ENCODE assay signal across 21 cellular contexts in genomic region chr4:52852041-52852440, GRCh38. TPM values are rescaled to one million over a fixed set of nuclear protein-coding genes. Genes with fewer than 3 reads are reported as not detected.
DNase-seq lines count a peak whose midpoint lies in the region; ATAC-seq, FAIRE-seq and TF ChIP-seq lines count a peak whose summit lies in the region.
"Had no signal": no experiment of that assay in that cellular context is flagged by ENCODE, and none has a peak within 500 bp of the region (broad histone marks: within the 10 kb centered on the region; RNA-seq: fewer than 3 reads in every experiment).

No MANE protein-coding gene starts in this region.

- DNase-seq in AG20443 (ENCODE audit: low spot score) (peak; percentile 30), EH (ENCODE audit: low read depth) (peak; percentile 47), H1 (ENCODE audit: low read depth in 1 of 2, low spot score in 2 of 2) (no peak), PC-3 (no peak), Peyer's patch (no peak)
- DNase-seq: CD4-positive, alpha-beta T cell; H9; NCI-H1048; NCI-H1417; NCI-H1694; NCI-H2029 treated with DMSO at 0.1 percent for 48 hours; NCI-H446 treated with DMSO at 0.1 percent for 48 hours; NCI-H526; SHP77; SW 1271 had no signal

- H3F3A ChIP-seq in PC-3 (ENCODE audit: low read length, unreplicated experiment), result no peaks in the 10 kb centered on the region

- H3K27ac ChIP-seq in H1 (ENCODE audit: low read depth, low read length) (no peak overlapping the region), PC-3 (ENCODE audit: low read length) (no peak overlapping the region), Peyer's patch (no peak overlapping the region)
- H3K27ac ChIP-seq: RWPE1 had no signal

- H3K4ac ChIP-seq in H1 (replicated peaks; ENCODE audit: insufficient read length, low read depth, low read length), result no peak overlapping the region

- H3K23me2 ChIP-seq in H1 (ENCODE audit: low read depth, low read length), result no peaks in the 10 kb centered on the region; the same call in 1 of the 2 replicates

- H2BK20ac ChIP-seq in H1 (ENCODE audit: low read length), result no peak overlapping the region; the same call in 1 of the 2 replicates

- POLR2A ChIA-PET in H1 (lab: Charles Lee; ENCODE audit: partially characterized antibody), result interaction anchor here (0.7 to 2.0 kb wide), 10 partner anchors 9 to 140 kb away, joined by 3 to 7 read pairs (median 6); partner anchors contain the start of genes ERVMER34-1 and RASL11B
- POLR2A ChIA-PET in PC-3 (lab: Charles Lee; ENCODE audit: unreplicated experiment), result no interaction called here

- WGBS in H1 (ENCODE audit: extremely low coverage in 1 of 2, insufficient coverage in 1 of 2, insufficient read length in 1 of 2, insufficient replicate concordance in 2 of 2, low coverage in 1 of 2, low lambda C conversion rate in 2 of 2, missing lambda C conversion rate in 1 of 2), 2 experiments, result 100% methylated on average over 1 of the region's 1 CpG; no CpG with 5 or more reads in 1 of the 2 experiments

- H3K9ac ChIP-seq in H1 (replicated peaks in 1 of 4; ENCODE audit: extremely low read depth in 1 of 4, low read depth in 3 of 4, low read length in 3 of 4), result no peak overlapping the region
- H3K9ac ChIP-seq in PC-3 (ENCODE audit: low read length), result no peak overlapping the region

- H3K23ac ChIP-seq in H1 (ENCODE audit: insufficient read length), result no peak overlapping the region

- no peak overlapping the region for H2AK5ac ChIP-seq in H1 (ENCODE audit: low read depth, low read length)

- TF ChIP-seq POLR2A in H1 (IDR thresholded peaks at IDR 0.05; ENCODE audit: control extremely low read depth in 1 of 2, low read depth in 2 of 2, low read length in 2 of 2) (no peak), Peyer's patch (IDR thresholded peaks at IDR 0.05) (no peak)

- H3K14ac ChIP-seq in H1 (ENCODE audit: insufficient read length), result no peak overlapping the region

- H3K4me1 ChIP-seq in H1 (replicated peaks in 1 of 4; ENCODE audit: control insufficient read depth in 3 of 4, insufficient read depth in 4 of 4, low read length in 3 of 4), result peaks cover 0 to 11% (median 3%) of the 10 kb centered on the region in 4 experiments; a peak in 3 of 7 replicates
- H3K4me1 ChIP-seq in PC-3 (ENCODE audit: insufficient read depth, low read length), result no peaks in the 10 kb centered on the region
- no peaks in the 10 kb centered on the region for H3K4me1 ChIP-seq in Peyer's patch

- no peak overlapping the region for H4K5ac ChIP-seq in H1 (ENCODE audit: insufficient read length, low read depth, low read length)

- peak overlapping the region in 2 of 3 experiments; percentile 44 to 49 for H3K27ac Mint-ChIP-seq in nephron
- H3K27ac Mint-ChIP-seq: CD4-positive, alpha-beta T cell had no signal

- TF ChIP-seq RAD21 in H1 (IDR thresholded peaks at IDR 0.05 in 1 of 2, conservative IDR thresholded peaks at IDR 0.05 in 1 of 2; ENCODE audit: low read depth in 2 of 2, low read length in 2 of 2), result no peak

- intact Hi-C loops in PC-3 (cut with micrococcal nuclease), result no loop called here

- H3K79me2 ChIP-seq in H1 (ENCODE audit: control insufficient read depth in 1 of 2, insufficient read depth in 2 of 2, low read length in 2 of 2) (no peaks in the 10 kb centered on the region), PC-3 (ENCODE audit: low read length) (no peaks in the 10 kb centered on the region)

- H3K36me3 Mint-ChIP-seq in nephron (ENCODE audit: low read depth), result no peaks in the 10 kb centered on the region

- no peak overlapping the region for H3K18ac ChIP-seq in H1 (ENCODE audit: extremely low read depth, low read length)

- H3K9me3 ChIP-seq in H1 (ENCODE audit: insufficient read depth in 2 of 2, low read depth in 1 of 2, low read length in 1 of 2) (peaks cover 0 to 3% of the 10 kb centered on the region in 2 experiments; a peak in 1 of 4 replicates), PC-3 (ENCODE audit: low read length) (no peaks in the 10 kb centered on the region), Peyer's patch (no peaks in the 10 kb centered on the region)

- FAIRE-seq in H1 (lab: Jason Lieb, UNC), result no peak
- FAIRE-seq: D721Med had no signal

- no peak overlapping the region for H2BK120ac ChIP-seq in H1 (replicated peaks; ENCODE audit: low read depth, low read length)

- H4K20me1 ChIP-seq in H1 (replicated peaks in 1 of 2; ENCODE audit: control insufficient read depth in 1 of 2, insufficient read depth in 2 of 2, low read length in 2 of 2) (no peaks in the 10 kb centered on the region), PC-3 (ENCODE audit: low read length) (no peaks in the 10 kb centered on the region)

- H2AFZ ChIP-seq in H1 (ENCODE audit: low read length), result peak overlapping the region; percentile 71; the same call in 1 of the 2 replicates
- no peak overlapping the region for H2AFZ ChIP-seq in PC-3 (ENCODE audit: low read length)

- H3K9me3 Mint-ChIP-seq in nephron, result peaks cover 3% of the 10 kb centered on the region
- H3K9me3 Mint-ChIP-seq: CD4-positive, alpha-beta T cell had no signal

- no TSS peak for BruUV-seq in PC-3 (replicated peaks; lab: Mats Ljungman, UMichigan)

- H3K36me3 ChIP-seq in H1 (ENCODE audit: control insufficient read depth in 2 of 4, insufficient read depth in 4 of 4, low read length in 3 of 4) (no peaks in the 10 kb centered on the region), PC-3 (ENCODE audit: low read depth, low read length) (no peaks in the 10 kb centered on the region), Peyer's patch (no peaks in the 10 kb centered on the region)

- H3K56ac ChIP-seq in H1 (replicated peaks; ENCODE audit: insufficient read length, low read depth, low read length), result no peak overlapping the region

- no peaks in the 10 kb centered on the region for H3K27me3 Mint-ChIP-seq in nephron (ENCODE audit: low read depth)

- H2BK5ac ChIP-seq in H1 (ENCODE audit: low read depth, low read length), result no peak overlapping the region

- no peaks in the 10 kb centered on the region for H3K27me3 ChIP-seq in H1 (replicated peaks in 1 of 4; ENCODE audit: control insufficient read depth in 3 of 4, extremely low read depth in 1 of 4, insufficient read depth in 3 of 4, low read length in 3 of 4)
- H3K27me3 ChIP-seq in PC-3 (ENCODE audit: low read length), result no peaks in the 10 kb centered on the region
- H3K27me3 ChIP-seq in Peyer's patch, result no peaks in the 10 kb centered on the region

- H2BK15ac ChIP-seq in H1 (ENCODE audit: low read length), result peak overlapping the region; percentile 38; the same call in 1 of the 2 replicates

- H4K91ac ChIP-seq in H1 (replicated peaks; ENCODE audit: insufficient read length, low read length), result peak overlapping the region; percentile 34

- H2BK12ac ChIP-seq in H1 (ENCODE audit: low read depth, low read length), result peak overlapping the region; percentile 41; the same call in 1 of the 2 replicates

- CTCF ChIA-PET in H1 (lab: Charles Lee; ENCODE audit: partially characterized antibody), result interaction anchor here (0.6 to 1.4 kb wide), 4 partner anchors 8 to 55 kb away, joined by 3 to 4 read pairs (median 4); no protein-coding TSS in a partner anchor
- CTCF ChIA-PET in PC-3 (lab: Charles Lee), result no interaction called here

- ATAC-seq in HG02798 (IDR thresholded peaks at IDR 0.05; ENCODE audit: poor library complexity, unreplicated experiment), result no peak
- no peak for ATAC-seq in PC-3
- no peak for ATAC-seq in GM21723 (IDR thresholded peaks at IDR 0.05; ENCODE audit: unreplicated experiment)

- H3K79me1 ChIP-seq in H1 (ENCODE audit: low read depth, low read length), result no peaks in the 10 kb centered on the region

- no peaks in the 10 kb centered on the region for H3K9me2 ChIP-seq in PC-3 (replicated peaks; ENCODE audit: low read length)

- no peak for TF ChIP-seq CTCF in H1 (IDR thresholded peaks at IDR 0.05; ENCODE audit: control extremely low read depth in 1 of 3, insufficient read depth in 1 of 3, low read depth in 1 of 3, low read length in 3 of 3)
- no peak for TF ChIP-seq CTCF in nephron (IDR thresholded peaks at IDR 0.05; ENCODE audit: unreplicated experiment in 3 of 3)
- TF ChIP-seq CTCF in PC-3 (conservative IDR thresholded peaks at IDR 0.05; ENCODE audit: low read depth, low read length), result no peak
- no peak for TF ChIP-seq CTCF in Peyer's patch (IDR thresholded peaks at IDR 0.05)

- peaks cover 63% of the 10 kb centered on the region for H3K4me1 Mint-ChIP-seq in nephron

- no peak overlapping the region for H3K4me3 ChIP-seq in H1 (ENCODE audit: extremely low read depth in 1 of 4, insufficient read depth in 2 of 4, low read depth in 3 of 4, low read length in 4 of 4)
- H3K4me3 ChIP-seq in PC-3 (ENCODE audit: low read length), result no peak overlapping the region
- H3K4me3 ChIP-seq in Peyer's patch, result no peak overlapping the region

- H3K4me2 ChIP-seq in H1 (ENCODE audit: insufficient read depth in 1 of 2, low read depth in 2 of 2, low read length in 2 of 2), result no peak overlapping the region
- H3K4me2 ChIP-seq in PC-3 (ENCODE audit: low read length), result no peak overlapping the region

- H4K8ac ChIP-seq in H1 (ENCODE audit: extremely low read depth, insufficient read depth, low read length), result no peak overlapping the region

- no peak overlapping the region for H3K4me3 Mint-ChIP-seq in nephron
- H3K4me3 Mint-ChIP-seq: CD4-positive, alpha-beta T cell; H9 had no signal

- no peak for TF ChIP-seq EP300 in H1 (IDR thresholded peaks at IDR 0.05; ENCODE audit: borderline replicate concordance in 1 of 2, low read depth in 2 of 2, low read length in 2 of 2)

TF ChIP-seq in H1, 55 proteins besides CTCF, POLR2A, EP300 and RAD21:
- TF ChIP-seq SIX5 (IDR thresholded peaks at IDR 0.05; ENCODE audit: low read depth, low read length), result no peak
TF ChIP-seq in H1: peak in this region for 0.

RNA-seq across cellular contexts. Expression of gene RASL11B, which starts 10.1 kb away (rescaled TPM):
- total RNA-seq in H1 (2021; fragmentation: NEBNext Ultra II Directional; extraction: Animal tissue kit (Norgen Biotek cat#: 25700)), result 71.4 and 75.5 TPM in 2 replicates
- 43.4 and 49.8 TPM in 2 replicates for polyA plus RNA-seq in H1 (2011; rRNA removed)
- 56.0 TPM for polyA plus RNA-seq in H1 (2011; cell fraction: cytosol; rRNA removed)
- polyA plus RNA-seq in H1 (2011; cell fraction: nucleus; rRNA removed), result 36.6 TPM
- polyA plus RNA-seq in H1 (2012, experiment 1 of 2), result 38.7 to 54.6 TPM (median 48.5 TPM) in 4 replicates
- polyA plus RNA-seq in H1 (2012, experiment 2 of 2), result 63.2 TPM
- polyA plus RNA-seq in H1 (2013, experiment 1 of 2), result 69.8 TPM
- polyA plus RNA-seq in H1 (2013, experiment 2 of 2), result 72.4 TPM
- polyA minus RNA-seq in H1 (2011; rRNA and poly(A)+ RNA removed), result 63.6 and 88.9 TPM in 2 replicates
- 42.1 TPM for polyA minus RNA-seq in H1 (2011; cell fraction: cytosol; rRNA and poly(A)+ RNA removed)
- polyA minus RNA-seq in H1 (2011; cell fraction: nucleus; rRNA and poly(A)+ RNA removed), result 63.3 TPM
- total RNA-seq in PC-3 (2014; rRNA removed) (0.07 and 2.1 TPM in 2 replicates), Peyer's patch (under 1 TPM in 1 of 4 donors, not detected in 3; 0.54 TPM)
- total RNA-seq: G401 had no signal

Comparison
In these comparisons a context has a peak if more than half of its experiments do, and no peak if none do; other contexts are left out.
1. DNase-seq: peak in AG20443 (single experiment) and EH (single experiment); none in H1 (0 of 2), PC-3 (single experiment) and Peyer's patch (0 of 3).
2. RNA of gene RASL11B, which starts 10.1 kb away (total RNA-seq): 71.4 to 75.5 TPM in H1; 0.07 to 2.1 TPM in PC-3 and 0.54 TPM in Peyer's patch; every median in the first group is over 10 times any median in the second.